Comparison of ENCODE assay signal across 21 cellular contexts in the genomic region with DNA sequence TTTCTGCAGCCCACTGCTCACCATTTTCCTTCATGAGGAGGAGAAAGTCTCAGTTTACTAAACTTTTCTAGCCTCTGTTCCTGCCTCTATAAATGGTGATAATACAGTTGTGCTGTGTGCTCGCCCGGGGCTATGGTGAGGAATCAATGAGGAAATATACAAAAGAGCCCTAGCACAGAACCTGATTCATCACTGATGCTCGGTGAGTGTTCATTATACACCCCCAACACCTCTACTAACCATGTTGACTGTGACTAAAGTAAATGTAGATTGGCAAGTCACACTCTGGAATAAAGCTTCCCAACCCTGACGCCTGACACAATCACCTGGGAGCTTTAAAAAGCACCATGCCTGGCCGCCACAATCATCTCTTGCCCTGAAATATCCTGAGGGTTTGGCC.
DNase-seq lines count a peak whose midpoint lies in the region; ATAC-seq and TF ChIP-seq lines count a peak whose summit lies in the region.
"Had no signal": no experiment of that assay in that cellular context is flagged by ENCODE, and none has a peak within 500 bp of the region (broad histone marks: within the 10 kb centered on the region; RNA-seq: fewer than 3 reads in every experiment).

No MANE protein-coding gene starts in this region.

- no peaks in the 10 kb centered on the region for H3K79me1 ChIP-seq in trophoblast cell (ENCODE audit: low read length)

- no peak overlapping the region for H3K23ac ChIP-seq in trophoblast cell (ENCODE audit: low read length)

- no peak overlapping the region for H3K9ac ChIP-seq in GM23248
- no peak overlapping the region for H3K9ac ChIP-seq in PC-3 (ENCODE audit: low read length)
- no peak overlapping the region for H3K9ac ChIP-seq in trophoblast cell (ENCODE audit: low read length)
- H3K9ac ChIP-seq: BLaER1 had no signal

- H3K27ac ChIP-seq in GM23248 (no peak overlapping the region), PC-3 (ENCODE audit: low read length) (no peak overlapping the region), trophoblast cell (ENCODE audit: low read depth, low read length) (no peak overlapping the region), adrenal gland (no peak overlapping the region)
- H3K27ac ChIP-seq: BLaER1 had no signal

- no peak overlapping the region for H4K8ac ChIP-seq in trophoblast cell (ENCODE audit: low read depth, low read length)

- H2AFZ ChIP-seq in GM23248 = no peak overlapping the region
- no peak overlapping the region for H2AFZ ChIP-seq in PC-3 (ENCODE audit: low read length)
- no peak overlapping the region for H2AFZ ChIP-seq in trophoblast cell (ENCODE audit: insufficient read depth, low read length, poor library complexity)

- ATAC-seq in PC-3 = no peak
- no peak for ATAC-seq in GM19328 (IDR thresholded peaks at IDR 0.05; ENCODE audit: unreplicated experiment)
- no peak for ATAC-seq in GM18517 (IDR thresholded peaks at IDR 0.05; ENCODE audit: unreplicated experiment)
- ATAC-seq: HepG2 had no signal

- H3K36me3 ChIP-seq in GM23248 (ENCODE audit: low read depth) (no peaks in the 10 kb centered on the region), PC-3 (ENCODE audit: low read depth, low read length) (no peaks in the 10 kb centered on the region), trophoblast cell (ENCODE audit: control insufficient read depth in 1 of 2, insufficient read depth in 2 of 2, low read length in 2 of 2) (no peaks in the 10 kb centered on the region), adrenal gland (replicated peaks in 1 of 2) (no peaks in the 10 kb centered on the region)
- H3K36me3 ChIP-seq: BLaER1 had no signal

- H3K27me3 ChIP-seq in GM23248 (replicated peaks; ENCODE audit: insufficient read depth) (no peaks in the 10 kb centered on the region), PC-3 (ENCODE audit: low read length) (no peaks in the 10 kb centered on the region), trophoblast cell (ENCODE audit: insufficient read depth, low read length) (no peaks in the 10 kb centered on the region), adrenal gland (no peaks in the 10 kb centered on the region)
- H3K27me3 ChIP-seq: BLaER1 had no signal

- H3K9me3 ChIP-seq in GM23248 (ENCODE audit: low read depth) = no peaks in the 10 kb centered on the region
- no peaks in the 10 kb centered on the region for H3K9me3 ChIP-seq in PC-3 (ENCODE audit: low read length)
- H3K9me3 ChIP-seq in trophoblast cell (ENCODE audit: insufficient read depth, low read depth, low read length) = peaks cover 2% of the 10 kb centered on the region
- no peaks in the 10 kb centered on the region for H3K9me3 ChIP-seq in adrenal gland (replicated peaks in 1 of 3)
- H3K9me3 ChIP-seq: BLaER1 had no signal

- no peak overlapping the region for H2BK120ac ChIP-seq in trophoblast cell (ENCODE audit: insufficient read depth, low read length, poor library complexity)

- H3K18ac ChIP-seq in trophoblast cell (ENCODE audit: low read length) = no peak overlapping the region

- intact Hi-C loops in PC-3 (cut with micrococcal nuclease) = no loop called here
- intact Hi-C loops in adrenal gland (cut with DNase I) = no loop called here

- no TSS peak for BruUV-seq in PC-3 (replicated peaks; lab: Mats Ljungman, UMichigan)

- H2AK5ac ChIP-seq in trophoblast cell (ENCODE audit: low read length) = no peak overlapping the region

- no peak overlapping the region for H4K12ac ChIP-seq in trophoblast cell (ENCODE audit: low read depth, low read length)

- H3F3A ChIP-seq in GM23248 (ENCODE audit: insufficient read depth) (peaks cover 18% of the 10 kb centered on the region), PC-3 (ENCODE audit: low read length, unreplicated experiment) (no peaks in the 10 kb centered on the region)

- no peak overlapping the region for H2BK5ac ChIP-seq in trophoblast cell (ENCODE audit: low read depth, low read length, poor library complexity)

- no peak overlapping the region for H3K4ac ChIP-seq in trophoblast cell (ENCODE audit: low read depth, low read length)

- CTCF ChIA-PET in PC-3 (lab: Charles Lee) = no interaction called here

- POLR2A ChIA-PET in PC-3 (lab: Charles Lee; ENCODE audit: unreplicated experiment) = interaction anchor here (0.7 kb wide), 1 partner anchor 103 kb away, joined by 4 read pairs; no protein-coding TSS in a partner anchor

- TF ChIP-seq CTCF in PC-3 (conservative IDR thresholded peaks at IDR 0.05; ENCODE audit: low read depth, low read length) (no peak), epithelial cell of esophagus (IDR thresholded peaks at IDR 0.05; ENCODE audit: insufficient read depth, low read depth, low read length, missing control alignments) (no peak), adrenal gland (IDR thresholded peaks at IDR 0.05) (no peak)

- H3K4me3 ChIP-seq in GM23248 = no peak overlapping the region
- no peak overlapping the region for H3K4me3 ChIP-seq in PC-3 (ENCODE audit: low read length)
- H3K4me3 ChIP-seq in epithelial cell of esophagus (ENCODE audit: low read length) = no peak overlapping the region
- H3K4me3 ChIP-seq in trophoblast cell (ENCODE audit: low read depth, low read length) = no peak overlapping the region
- H3K4me3 ChIP-seq in adrenal gland = no peak overlapping the region
- H3K4me3 ChIP-seq: BLaER1 had no signal

- H3K14ac ChIP-seq in trophoblast cell (ENCODE audit: low read length) = no peak overlapping the region

- no peaks in the 10 kb centered on the region for H3K9me2 ChIP-seq in GM23248 (ENCODE audit: insufficient read depth)
- no peaks in the 10 kb centered on the region for H3K9me2 ChIP-seq in PC-3 (replicated peaks; ENCODE audit: low read length)

- no peak overlapping the region for H2BK12ac ChIP-seq in trophoblast cell (ENCODE audit: low read length)

- no peak for TF ChIP-seq POLR2A in adrenal gland (IDR thresholded peaks at IDR 0.05)

- H4K91ac ChIP-seq in trophoblast cell (ENCODE audit: low read depth, low read length) = no peak overlapping the region

- in situ Hi-C loops in GM23248 (cut with MboI) = no loop called here

- H3K79me2 ChIP-seq in GM23248 (ENCODE audit: insufficient read depth) = no peaks in the 10 kb centered on the region
- no peaks in the 10 kb centered on the region for H3K79me2 ChIP-seq in PC-3 (ENCODE audit: low read length)
- no peaks in the 10 kb centered on the region for H3K79me2 ChIP-seq in trophoblast cell (ENCODE audit: control insufficient read depth, insufficient read depth, low read length, poor library complexity)

- peak; percentile 68 for DNase-seq in GM23248
- DNase-seq in PC-3 = peak; percentile 22
- peak; percentile 98 for DNase-seq in epithelial cell of esophagus (ENCODE audit: low read depth)
- peak; percentile 24 to 59 for DNase-seq in trophoblast cell
- DNase-seq in adrenal gland = no peak
- DNase-seq in midbrain (lab: John Stamatoyannopoulos, UW) = no peak
- DNase-seq: CD8-positive, alpha-beta memory T cell; H7; HFFc6; KBM-7; NCI-H1048; NCI-H1436; NCI-H2081; NCI-H2227 treated with DMSO at 0.1 percent for 48 hours; NCI-H510A treated with DMSO at 0.1 percent for 48 hours; NCI-H82; SW 1271 had no signal

- peaks cover 25% of the 10 kb centered on the region for H3K4me1 ChIP-seq in GM23248 (ENCODE audit: insufficient read depth)
- H3K4me1 ChIP-seq in PC-3 (ENCODE audit: insufficient read depth, low read length) = peaks cover 9% of the 10 kb centered on the region
- H3K4me1 ChIP-seq in trophoblast cell (ENCODE audit: control insufficient read depth in 1 of 2, insufficient read depth in 2 of 2, low read length in 2 of 2) = peaks cover 0 to 5% of the 10 kb centered on the region in 2 experiments
- H3K4me1 ChIP-seq in adrenal gland (replicated peaks in 1 of 2) = peaks cover 0 to 4% of the 10 kb centered on the region in 2 donors

- H4K20me1 ChIP-seq in GM23248 (ENCODE audit: insufficient read depth) (no peaks in the 10 kb centered on the region), PC-3 (ENCODE audit: low read length) (no peaks in the 10 kb centered on the region)
- H4K20me1 ChIP-seq: BLaER1 had no signal

- H3K4me2 ChIP-seq in GM23248 (ENCODE audit: unreplicated experiment) (no peak overlapping the region), PC-3 (ENCODE audit: low read length) (no peak overlapping the region), trophoblast cell (ENCODE audit: low read length) (no peak overlapping the region)
- H3K4me2 ChIP-seq: BLaER1 had no signal

- 65 to 74% methylated on average over 5 of the region's 5 CpGs for WGBS in GM23248 (ENCODE audit: low coverage in 1 of 2, low lambda C conversion rate in 2 of 2, missing lambda C conversion rate in 2 of 2), 2 experiments
- WGBS in trophoblast cell (ENCODE audit: extremely low coverage, insufficient coverage, insufficient read length) = no CpG with 5 or more reads among the region's 5 CpGs
- 91 to 96% (median 93%) methylated on average over 5 of the region's 5 CpGs for WGBS in adrenal gland, 4 donors

Comparison
In these comparisons a context has a peak if more than half of its experiments do, and no peak if none do; other contexts are left out.
1. DNase-seq: peak in GM23248 (single experiment), PC-3 (single experiment), epithelial cell of esophagus (single experiment) and trophoblast cell (2 of 2); none in adrenal gland (0 of 7) and midbrain (single experiment).